Comparison of ENCODE assay signal across 5 cellular contexts in genomic region chr6:93902517-93902916, GRCh38.
"Had no signal": no experiment of that assay in that cellular context is flagged by ENCODE, and none has a peak within 500 bp of the region (broad histone marks: within the 10 kb centered on the region; RNA-seq: fewer than 3 reads in every experiment).

No MANE protein-coding gene starts in this region.

- H3K27ac ChIP-seq: HL-60 had no signal

- FAIRE-seq: HepG2, HTR-8/SVneo, K562 had no signal

- ATAC-seq: HepG2, K562 had no signal

- H3K4me3 ChIP-seq: K562 had no signal

- DNase-seq: IMR-90 had no signal
